ENCODE assay signal across 23 cellular contexts in the genomic region with DNA sequence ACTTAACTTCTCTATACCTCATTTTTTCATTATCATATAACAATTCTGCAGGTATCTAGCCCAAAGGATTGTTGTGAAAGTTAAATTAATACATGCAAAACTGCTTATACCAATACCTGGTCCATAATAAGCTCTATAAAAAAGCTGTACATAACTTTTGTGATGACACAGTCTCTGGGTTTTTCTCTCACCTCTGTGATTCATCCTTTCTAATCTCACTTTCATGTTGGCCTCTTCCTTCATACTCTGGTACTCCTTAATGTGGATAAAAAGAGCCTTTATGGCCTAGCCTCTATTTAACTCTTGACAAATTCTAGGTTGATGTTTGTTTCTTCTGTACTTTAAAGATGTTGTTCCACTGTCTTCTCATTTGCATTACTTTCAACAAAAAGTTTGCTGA.
DNase-seq lines count a peak whose midpoint lies in the region; ATAC-seq and FAIRE-seq lines count a peak whose summit lies in the region.
"Had no signal": no experiment of that assay in that cellular context is flagged by ENCODE, and none has a peak within 500 bp of the region (broad histone marks: within the 10 kb centered on the region; RNA-seq: fewer than 3 reads in every experiment).

No MANE protein-coding gene starts in this region.

- H3K4me3 Mint-ChIP-seq in activated T-cell treated with anti-CD3 and anti-CD28 coated beads, Interleukin-2, amount 50 U/mL, for 72 hours: peak overlapping the region in 1 of 2 donors; percentile 51
- H3K4me3 Mint-ChIP-seq in activated T-helper 17 cell treated with anti-CD3 and anti-CD28 coated beads, Interleukin-2, amount 50 U/mL, for 72 hours: no peak overlapping the region
- H3K4me3 Mint-ChIP-seq: endodermal cell had no signal

- peak overlapping the region; percentile 56 for H3K27ac Mint-ChIP-seq in activated T-cell treated with anti-CD3 and anti-CD28 coated beads, Interleukin-2, amount 50 U/mL, for 72 hours
- no peak overlapping the region for H3K27ac Mint-ChIP-seq in activated T-helper 17 cell treated with anti-CD3 and anti-CD28 coated beads, Interleukin-2, amount 50 U/mL, for 72 hours
- H3K27ac Mint-ChIP-seq: endodermal cell, progenitor cell of endocrine pancreas had no signal

- no peaks in the 10 kb centered on the region for H3K36me3 Mint-ChIP-seq in activated T-cell treated with anti-CD3 and anti-CD28 coated beads, Interleukin-2, amount 50 U/mL, for 72 hours (ENCODE audit: insufficient read depth in 2 of 2)
- H3K36me3 Mint-ChIP-seq in activated T-helper 17 cell treated with anti-CD3 and anti-CD28 coated beads, Interleukin-2, amount 50 U/mL, for 72 hours (ENCODE audit: low read depth): no peaks in the 10 kb centered on the region

- FAIRE-seq in RCC 7860 (lab: Jason Lieb, UNC): no peak

- DNase-seq in activated T-cell treated with anti-CD3 and anti-CD28 coated beads, Interleukin-2, amount 50 U/mL, for 72 hours: no peak
- no peak for DNase-seq in activated T-cell treated with anti-CD3 and anti-CD28 coated beads for 4 hours
- DNase-seq in RCC 7860 (ENCODE audit: low spot score): no peak
- DNase-seq in RKO (ENCODE audit: low spot score): no peak
- DNase-seq in NCI-H1092 treated with DMSO at 0.1 percent for 48 hours (lab: John Stamatoyannopoulos, UW): no peak
- no peak for DNase-seq in GM19238 (ENCODE audit: insufficient read length, low spot score)
- DNase-seq: activated CD4-positive, CD25-positive, alpha-beta regulatory T cell; activated effector memory CD4-positive, alpha-beta T cell treated with Interleukin-2 at 50 U/mL for 16 hours; adrenal gland; COR-L47; cortex of kidney; DMS79 treated with DMSO at 0.1 percent for 48 hours; endodermal cell; KBM-7; NCI-H1930; OCI-M1; Right ventricle myocardium superior; sigmoid colon; stimulated activated CD4-positive, alpha-beta T cell treated with anti-CD3 and anti-CD28 coated beads, Interleukin-15, amount 100 ng/mL, for 24 hours; upper lobe of left lung had no signal

- ATAC-seq in activated T-cell treated with anti-CD3 and anti-CD28 coated beads, Interleukin-2, amount 50 U/mL, for 72 hours (replicated peaks in 1 of 2): peak; percentile 88 to 100
- ATAC-seq in GM21576 (IDR thresholded peaks at IDR 0.05; ENCODE audit: unreplicated experiment): peak; percentile 66
- peak; percentile 100 for ATAC-seq in activated T-helper 17 cell treated with anti-CD3 and anti-CD28 coated beads, Interleukin-2, amount 50 U/mL, for 72 hours (replicated peaks)

- no peaks in the 10 kb centered on the region for H3K9me3 Mint-ChIP-seq in activated T-cell treated with anti-CD3 and anti-CD28 coated beads, Interleukin-2, amount 50 U/mL, for 72 hours
- H3K9me3 Mint-ChIP-seq in activated T-helper 17 cell treated with anti-CD3 and anti-CD28 coated beads, Interleukin-2, amount 50 U/mL, for 72 hours: no peaks in the 10 kb centered on the region
- H3K9me3 Mint-ChIP-seq: endodermal cell had no signal

- no peaks in the 10 kb centered on the region for H3K27me3 Mint-ChIP-seq in activated T-cell treated with anti-CD3 and anti-CD28 coated beads, Interleukin-2, amount 50 U/mL, for 72 hours (ENCODE audit: low read depth)
- H3K27me3 Mint-ChIP-seq in activated T-helper 17 cell treated with anti-CD3 and anti-CD28 coated beads, Interleukin-2, amount 50 U/mL, for 72 hours: no peaks in the 10 kb centered on the region
- H3K27me3 Mint-ChIP-seq: progenitor cell of endocrine pancreas had no signal

- peaks cover 28% of the 10 kb centered on the region for H3K4me1 Mint-ChIP-seq in activated T-cell treated with anti-CD3 and anti-CD28 coated beads, Interleukin-2, amount 50 U/mL, for 72 hours (ENCODE audit: low read depth)
- H3K4me1 Mint-ChIP-seq in activated T-helper 17 cell treated with anti-CD3 and anti-CD28 coated beads, Interleukin-2, amount 50 U/mL, for 72 hours: peaks cover 13% of the 10 kb centered on the region
